ENCODE assay signal across 27 cellular contexts in the genomic region with DNA sequence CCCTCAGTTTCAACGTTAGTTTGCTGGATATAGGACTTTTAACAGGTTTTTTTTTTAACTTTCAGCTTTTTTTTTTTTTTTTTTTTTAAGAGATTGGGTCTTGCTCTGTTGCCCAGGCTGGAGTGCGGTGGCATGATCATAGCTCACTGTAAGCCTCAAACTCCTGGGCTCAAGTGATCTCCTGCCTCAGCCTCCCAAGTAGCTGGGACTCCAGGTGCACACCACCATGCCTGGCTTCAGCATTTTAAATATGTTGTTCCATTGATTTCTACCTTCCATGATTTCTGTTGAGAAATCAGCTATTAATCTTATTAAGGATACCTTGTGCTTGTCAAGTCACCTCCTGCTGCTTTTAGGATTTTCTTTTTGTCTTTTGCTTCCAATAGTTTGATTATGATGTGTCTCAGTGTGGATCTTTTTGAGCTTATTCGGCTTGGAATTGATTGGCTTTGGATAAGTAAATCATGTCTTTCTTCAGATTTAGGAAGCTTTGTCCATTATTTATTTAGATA.
"Had no signal": no experiment of that assay in that cellular context is flagged by ENCODE, and none has a peak within 500 bp of the region (broad histone marks: within the 10 kb centered on the region; RNA-seq: fewer than 3 reads in every experiment).

No MANE protein-coding gene starts in this region.

- H3K4me3 Mint-ChIP-seq: memory B cell, naive B cell had no signal

- FAIRE-seq: colon, endometrium, islet of Langerhans, keratinocyte had no signal

- H3K4me1 ChIP-seq: esophagus squamous epithelium, gastrocnemius medialis, heart right ventricle, left lung, lower lobe of right lung had no signal

- H3K36me3 ChIP-seq: esophagus squamous epithelium, gastrocnemius medialis, left lung, lower lobe of right lung had no signal

- H3K27me3 ChIP-seq: dorsolateral prefrontal cortex, esophagus squamous epithelium, gastrocnemius medialis, heart right ventricle, left lung had no signal

- ATAC-seq: esophagus mucosa, gastrocnemius medialis, heart right ventricle, left cardiac atrium, left lung, left ventricle myocardium superior, lower lobe of right lung, mucosa of descending colon had no signal

- H3K4me3 ChIP-seq: coronary artery, dorsolateral prefrontal cortex, esophagus squamous epithelium, gastrocnemius medialis, heart right ventricle, left lung, lower lobe of right lung, mucosa of descending colon had no signal

- H3K27me3 Mint-ChIP-seq: memory B cell, naive B cell had no signal

- H3K27ac Mint-ChIP-seq: memory B cell, naive B cell had no signal

- DNase-seq: dermis blood vessel endothelial cell; dorsolateral prefrontal cortex; effector CD4-positive, alpha-beta T cell; effector memory CD4-positive, alpha-beta T cell; esophagus squamous epithelium; foreskin fibroblast; foreskin melanocyte; gastrocnemius medialis; glutamatergic neuron; head of caudate nucleus; heart right ventricle; hippocampal formation; left cardiac atrium; left lung; left ventricle myocardium superior; lower lobe of right lung; mesendoderm; mucosa of descending colon; naive B cell had no signal

- H3K27ac ChIP-seq: coronary artery, dorsolateral prefrontal cortex, epithelial cell of prostate, esophagus squamous epithelium, gastrocnemius medialis, heart right ventricle, left lung, lower lobe of right lung had no signal
